Comparison of ENCODE assay signal across 16 cellular contexts in the genomic region with DNA sequence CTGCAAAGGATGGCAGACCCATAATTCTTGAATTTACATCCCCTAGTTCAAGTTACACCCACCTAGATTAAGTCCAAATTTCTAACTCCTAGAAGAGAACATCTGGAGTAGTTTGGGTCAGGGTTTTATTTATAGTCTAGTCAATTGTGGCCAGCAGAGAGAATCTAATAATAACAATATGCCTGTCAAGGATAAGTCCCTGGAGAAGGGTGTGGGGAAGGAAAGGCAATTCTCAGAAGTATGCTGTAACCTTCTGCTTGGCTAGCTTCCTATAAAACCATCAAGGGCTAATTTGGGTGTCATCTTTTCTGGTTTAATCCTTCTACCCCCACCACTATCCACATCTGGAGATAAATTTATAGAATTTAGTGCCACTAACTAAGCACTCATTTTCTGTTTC. TPM values are rescaled to one million over a fixed set of nuclear protein-coding genes. Genes with fewer than 3 reads are reported as not detected.
DNase-seq lines count a peak whose midpoint lies in the region; ATAC-seq and TF ChIP-seq lines count a peak whose summit lies in the region.
"Had no signal": no experiment of that assay in that cellular context is flagged by ENCODE, and none has a peak within 500 bp of the region (broad histone marks: within the 10 kb centered on the region; RNA-seq: fewer than 3 reads in every experiment).

No MANE protein-coding gene starts in this region.

- no peaks in the 10 kb centered on the region for H3K9me3 Mint-ChIP-seq in nephron
- peaks cover 3% of the 10 kb centered on the region for H3K9me3 Mint-ChIP-seq in activated CD8-positive, alpha-beta memory T cell treated with anti-CD3 and anti-CD28 coated beads, Interleukin-2, amount 10 ng/mL, durations not matched to agents 7 days and 5 days (ENCODE audit: low read depth)
- no peaks in the 10 kb centered on the region for H3K9me3 Mint-ChIP-seq in activated naive CD8-positive, alpha-beta T cell treated with anti-CD3 and anti-CD28 coated beads for 36 hours
- H3K9me3 Mint-ChIP-seq: CD4-positive, alpha-beta T cell had no signal

- H3K27me3 Mint-ChIP-seq in nephron (ENCODE audit: low read depth): no peaks in the 10 kb centered on the region
- no peaks in the 10 kb centered on the region for H3K27me3 Mint-ChIP-seq in activated CD8-positive, alpha-beta memory T cell treated with anti-CD3 and anti-CD28 coated beads, Interleukin-2, amount 10 ng/mL, durations not matched to agents 7 days and 5 days
- no peaks in the 10 kb centered on the region for H3K27me3 Mint-ChIP-seq in activated naive CD8-positive, alpha-beta T cell treated with anti-CD3 and anti-CD28 coated beads for 36 hours
- H3K27me3 Mint-ChIP-seq: CD4-positive, alpha-beta T cell had no signal

- ATAC-seq in activated CD8-positive, alpha-beta memory T cell treated with anti-CD3 and anti-CD28 coated beads, Interleukin-2, amount 10 ng/mL, durations not matched to agents 7 days and 5 days: no peak
- ATAC-seq in HG03097 (IDR thresholded peaks at IDR 0.05; ENCODE audit: low FRiP score, unreplicated experiment): no peak
- ATAC-seq: GM12878 had no signal

- H3K36me3 Mint-ChIP-seq in nephron (ENCODE audit: low read depth): peaks cover 4% of the 10 kb centered on the region
- no peaks in the 10 kb centered on the region for H3K36me3 Mint-ChIP-seq in activated CD8-positive, alpha-beta memory T cell treated with anti-CD3 and anti-CD28 coated beads, Interleukin-2, amount 10 ng/mL, durations not matched to agents 7 days and 5 days
- H3K36me3 Mint-ChIP-seq in activated naive CD8-positive, alpha-beta T cell treated with anti-CD3 and anti-CD28 coated beads for 36 hours: no peaks in the 10 kb centered on the region

- H3K4me1 Mint-ChIP-seq in nephron: peaks cover 14% of the 10 kb centered on the region
- no peaks in the 10 kb centered on the region for H3K4me1 Mint-ChIP-seq in activated CD8-positive, alpha-beta memory T cell treated with anti-CD3 and anti-CD28 coated beads, Interleukin-2, amount 10 ng/mL, durations not matched to agents 7 days and 5 days
- no peaks in the 10 kb centered on the region for H3K4me1 Mint-ChIP-seq in activated naive CD8-positive, alpha-beta T cell treated with anti-CD3 and anti-CD28 coated beads for 36 hours

- CTCF ChIA-PET in activated CD8-positive, alpha-beta memory T cell treated with anti-CD3 and anti-CD28 coated beads, Interleukin-2, amount 10 ng/mL, durations not matched to agents 7 days and 5 days (lab: Charles Lee): no interaction called here

- DNase-seq in NCI-H82 (lab: John Stamatoyannopoulos, UW) (peak; percentile 19), NCI-H82 treated with DMSO at 0.1 percent for 48 hours (lab: John Stamatoyannopoulos, UW; ENCODE audit: unreplicated experiment) (no peak), fibroblast of peridontal ligament (ENCODE audit: extremely low read depth) (peak; percentile 72), GM19240 (ENCODE audit: insufficient read length, low spot score) (no peak)
- no peak for DNase-seq in activated CD8-positive, alpha-beta memory T cell treated with anti-CD3 and anti-CD28 coated beads, Interleukin-2, amount 10 ng/mL, durations not matched to agents 7 days and 5 days
- no peak for DNase-seq in activated naive CD8-positive, alpha-beta T cell treated with anti-CD3 and anti-CD28 coated beads for 36 hours
- DNase-seq: Calu3; CD4-positive, alpha-beta T cell; DMS 273 treated with DMSO at 0.1 percent for 48 hours; DMS79; HFFc6; IMR-90 had no signal

- TF ChIP-seq CTCF in nephron (IDR thresholded peaks at IDR 0.05; ENCODE audit: unreplicated experiment in 3 of 3): no peak

- H3K27ac Mint-ChIP-seq in nephron: peak overlapping the region; percentile 75 to 82 (median 78)
- no peak overlapping the region for H3K27ac Mint-ChIP-seq in activated CD8-positive, alpha-beta memory T cell treated with anti-CD3 and anti-CD28 coated beads, Interleukin-2, amount 10 ng/mL, durations not matched to agents 7 days and 5 days
- H3K27ac Mint-ChIP-seq in activated naive CD8-positive, alpha-beta T cell treated with anti-CD3 and anti-CD28 coated beads for 36 hours: no peak overlapping the region
- H3K27ac Mint-ChIP-seq: CD4-positive, alpha-beta T cell; HFFc6 had no signal

- H3K4me3 Mint-ChIP-seq in nephron: no peak overlapping the region
- H3K4me3 Mint-ChIP-seq in activated CD8-positive, alpha-beta memory T cell treated with anti-CD3 and anti-CD28 coated beads, Interleukin-2, amount 10 ng/mL, durations not matched to agents 7 days and 5 days: no peak overlapping the region
- H3K4me3 Mint-ChIP-seq in activated naive CD8-positive, alpha-beta T cell treated with anti-CD3 and anti-CD28 coated beads for 36 hours: no peak overlapping the region
- H3K4me3 Mint-ChIP-seq: CD4-positive, alpha-beta T cell; HFFc6 had no signal

RNA-seq across cellular contexts. Expression of a gene that starts 52.8 kb away (rescaled TPM):
- total RNA-seq in activated CD8-positive, alpha-beta memory T cell treated with anti-CD3 and anti-CD28 coated beads, Interleukin-2, amount 10 ng/mL, durations not matched to agents 7 days and 5 days: not detected
- total RNA-seq in activated naive CD8-positive, alpha-beta T cell treated with anti-CD3 and anti-CD28 coated beads for 36 hours: not detected
- total RNA-seq: A673; CD4-positive, alpha-beta T cell; HFFc6 had no signal

Comparison
In these comparisons a context has a peak if more than half of its experiments do, and no peak if none do; other contexts are left out.
1. DNase-seq: peak in NCI-H82 (single experiment) and fibroblast of peridontal ligament (single experiment); none in NCI-H82 treated with DMSO at 0.1 percent for 48 hours (single experiment), activated CD8-positive, alpha-beta memory T cell treated with anti-CD3 and anti-CD28 coated beads, Interleukin-2, amount 10 ng/mL, durations not matched to agents 7 days and 5 days (single experiment), activated naive CD8-positive, alpha-beta T cell treated with anti-CD3 and anti-CD28 coated beads for 36 hours (single experiment) and GM19240 (single experiment).
2. H3K27ac Mint-ChIP-seq: peak in nephron (3 of 3); none in activated CD8-positive, alpha-beta memory T cell treated with anti-CD3 and anti-CD28 coated beads, Interleukin-2, amount 10 ng/mL, durations not matched to agents 7 days and 5 days (single experiment) and activated naive CD8-positive, alpha-beta T cell treated with anti-CD3 and anti-CD28 coated beads for 36 hours (single experiment).